Comparison of ENCODE assay signal across 1 cellular context in the genomic region with DNA sequence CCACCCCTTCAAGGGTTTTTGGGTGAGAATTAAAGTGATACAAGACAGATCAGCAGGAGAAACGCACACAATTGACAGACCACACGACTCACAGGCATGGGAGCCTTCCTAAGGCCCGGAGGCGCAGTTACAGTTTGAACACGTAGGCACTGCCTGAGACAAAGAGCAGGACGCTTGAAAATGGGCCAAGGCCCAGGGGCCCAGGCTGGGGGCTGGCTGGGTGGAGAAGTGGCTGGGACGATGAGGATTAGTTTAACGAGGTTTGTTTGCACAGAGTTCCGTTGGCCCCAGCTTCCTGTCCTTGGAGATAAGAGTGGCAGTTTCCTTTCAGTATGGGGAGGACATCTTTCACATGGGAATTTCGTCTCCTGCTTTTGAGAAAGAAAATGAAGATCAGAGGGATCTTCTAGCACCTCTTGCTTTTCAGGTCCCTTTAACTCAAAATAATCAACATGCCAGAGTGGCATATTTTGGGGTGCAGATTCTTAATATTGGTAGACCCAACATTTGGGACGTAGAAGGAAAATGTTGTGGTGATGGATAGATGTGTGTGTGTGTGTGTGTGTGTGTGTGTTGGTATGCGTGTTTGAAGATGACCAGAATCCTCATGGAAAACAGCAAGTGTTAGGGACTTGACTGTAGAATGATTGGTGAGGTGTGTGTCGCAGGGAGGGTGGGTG.
TF ChIP-seq lines count a peak whose summit lies in the region.

No MANE protein-coding gene starts in this region.

TF ChIP-seq in HepG2, 621 proteins besides CTCF, POLR2A, EP300 and RAD21 (continued from another document and continues in another):
- TF ChIP-seq, protein P1, sequence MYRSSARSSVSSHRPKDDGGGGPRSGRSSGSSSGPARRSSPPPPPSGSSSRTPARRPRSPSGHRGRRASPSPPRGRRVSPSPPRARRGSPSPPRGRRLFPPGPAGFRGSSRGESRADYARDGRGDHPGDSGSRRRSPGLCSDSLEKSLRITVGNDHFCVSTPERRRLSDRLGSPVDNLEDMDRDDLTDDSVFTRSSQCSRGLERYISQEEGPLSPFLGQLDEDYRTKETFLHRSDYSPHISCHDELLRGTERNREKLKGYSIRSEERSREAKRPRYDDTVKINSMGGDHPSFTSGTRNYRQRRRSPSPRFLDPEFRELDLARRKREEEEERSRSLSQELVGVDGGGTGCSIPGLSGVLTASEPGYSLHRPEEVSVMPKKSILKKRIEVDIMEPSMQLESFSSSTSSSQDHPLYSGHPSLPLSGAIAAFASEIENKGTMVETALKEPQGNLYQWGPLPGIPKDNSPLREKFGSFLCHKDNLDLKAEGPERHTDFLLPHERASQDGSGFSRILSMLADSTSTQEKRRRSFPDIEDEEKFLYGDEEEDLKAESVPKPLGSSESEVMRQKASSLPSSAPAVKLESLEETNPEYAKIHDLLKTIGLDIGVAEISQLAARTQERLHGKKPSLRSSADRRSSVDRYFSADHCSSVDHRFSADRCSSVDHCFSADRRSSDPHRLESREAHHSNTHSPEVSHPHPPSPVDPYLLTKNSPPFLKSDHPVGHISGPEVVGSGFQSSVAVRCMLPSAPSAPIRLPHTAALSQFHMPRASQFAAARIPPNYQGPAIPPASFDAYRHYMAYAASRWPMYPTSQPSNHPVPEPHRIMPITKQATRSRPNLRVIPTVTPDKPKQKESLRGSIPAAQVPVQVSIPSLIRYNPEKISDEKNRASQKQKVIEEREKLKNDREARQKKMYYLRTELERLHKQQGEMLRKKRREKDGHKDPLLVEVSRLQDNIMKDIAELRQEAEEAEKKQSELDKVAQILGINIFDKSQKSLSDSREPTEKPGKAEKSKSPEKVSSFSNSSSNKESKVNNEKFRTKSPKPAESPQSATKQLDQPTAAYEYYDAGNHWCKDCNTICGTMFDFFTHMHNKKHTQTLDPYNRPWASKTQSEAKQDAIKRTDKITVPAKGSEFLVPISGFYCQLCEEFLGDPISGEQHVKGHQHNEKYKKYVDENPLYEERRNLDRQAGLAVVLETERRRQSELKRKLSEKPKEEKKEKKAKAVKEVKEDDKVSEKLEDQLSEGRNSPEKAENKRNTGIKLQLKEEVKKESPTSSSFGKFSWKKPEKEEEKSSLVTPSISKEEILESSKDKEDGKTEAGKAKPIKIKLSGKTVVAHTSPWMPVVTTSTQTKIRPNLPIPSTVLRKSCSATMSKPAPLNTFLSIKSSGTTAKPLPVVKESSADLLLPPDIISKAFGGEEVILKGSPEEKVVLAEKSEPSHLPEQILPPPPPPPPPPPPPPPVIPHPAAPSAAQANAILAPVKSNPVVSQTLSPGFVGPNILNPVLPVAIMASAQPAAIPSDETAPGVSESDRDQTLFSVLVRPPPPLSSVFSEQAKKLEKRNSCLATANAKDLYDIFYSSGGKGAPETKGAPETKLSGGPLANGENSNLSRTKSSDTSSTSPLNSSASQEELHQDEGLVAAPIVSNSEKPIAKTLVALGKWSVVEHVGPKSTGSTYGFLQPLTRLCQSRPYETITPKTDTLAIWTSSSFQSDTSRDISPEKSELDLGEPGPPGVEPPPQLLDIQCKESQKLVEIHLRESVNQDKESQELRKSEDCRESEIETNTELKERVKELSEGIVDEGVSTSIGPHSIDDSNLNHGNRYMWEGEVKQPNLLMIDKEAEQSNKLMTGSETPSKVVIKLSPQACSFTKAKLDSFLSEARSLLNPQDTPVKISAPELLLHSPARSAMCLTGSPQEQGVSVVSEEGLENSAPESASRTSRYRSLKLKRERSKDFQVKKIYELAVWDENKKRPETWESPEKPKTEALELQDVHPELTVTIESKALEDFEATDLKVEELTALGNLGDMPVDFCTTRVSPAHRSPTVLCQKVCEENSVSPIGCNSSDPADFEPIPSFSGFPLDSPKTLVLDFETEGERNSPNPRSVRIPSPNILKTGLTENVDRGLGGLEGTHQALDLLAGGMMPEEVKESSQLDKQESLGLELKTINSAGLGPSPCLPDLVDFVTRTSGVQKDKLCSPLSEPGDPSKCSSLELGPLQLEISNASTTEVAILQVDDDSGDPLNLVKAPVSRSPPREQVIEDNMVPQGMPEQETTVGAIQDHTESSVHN (CRISPR knock-in tag; IDR thresholded peaks at IDR 0.05) = no peak
- peak; percentile 88 for TF ChIP-seq ETV5 (CRISPR knock-in tag; IDR thresholded peaks at IDR 0.05; ENCODE audit: borderline replicate concordance)
- 0 out of 2 replicates have a peak, but pooled peaks have one; percentile 23 for TF ChIP-seq ZNF607 (CRISPR knock-in tag; IDR thresholded peaks at IDR 0.05; ENCODE audit: borderline replicate concordance)
- no peak for TF ChIP-seq ARNTL (CRISPR knock-in tag; IDR thresholded peaks at IDR 0.05)
- no peak for TF ChIP-seq ZNF264 (CRISPR knock-in tag; IDR thresholded peaks at IDR 0.05)
- 0 out of 2 replicates have a peak, but pooled peaks have one; percentile 20 for TF ChIP-seq GATAD1 (CRISPR knock-in tag; IDR thresholded peaks at IDR 0.05)
- no peak for TF ChIP-seq SUZ12 (IDR thresholded peaks at IDR 0.05; ENCODE audit: low read depth, low read length)
- no peak for TF ChIP-seq FOXJ3 (CRISPR knock-in tag; IDR thresholded peaks at IDR 0.05; ENCODE audit: borderline replicate concordance)
- TF ChIP-seq MLLT10 (CRISPR knock-in tag; IDR thresholded peaks at IDR 0.05) = no peak
- TF ChIP-seq GABPA (IDR thresholded peaks at IDR 0.05; ENCODE audit: low read depth, low read length) = no peak
- 0 out of 2 replicates have a peak, but pooled peaks have one; percentile 18 for TF ChIP-seq GABPA (CRISPR knock-in tag; IDR thresholded peaks at IDR 0.05; ENCODE audit: low read depth)
- TF ChIP-seq, protein P2, sequence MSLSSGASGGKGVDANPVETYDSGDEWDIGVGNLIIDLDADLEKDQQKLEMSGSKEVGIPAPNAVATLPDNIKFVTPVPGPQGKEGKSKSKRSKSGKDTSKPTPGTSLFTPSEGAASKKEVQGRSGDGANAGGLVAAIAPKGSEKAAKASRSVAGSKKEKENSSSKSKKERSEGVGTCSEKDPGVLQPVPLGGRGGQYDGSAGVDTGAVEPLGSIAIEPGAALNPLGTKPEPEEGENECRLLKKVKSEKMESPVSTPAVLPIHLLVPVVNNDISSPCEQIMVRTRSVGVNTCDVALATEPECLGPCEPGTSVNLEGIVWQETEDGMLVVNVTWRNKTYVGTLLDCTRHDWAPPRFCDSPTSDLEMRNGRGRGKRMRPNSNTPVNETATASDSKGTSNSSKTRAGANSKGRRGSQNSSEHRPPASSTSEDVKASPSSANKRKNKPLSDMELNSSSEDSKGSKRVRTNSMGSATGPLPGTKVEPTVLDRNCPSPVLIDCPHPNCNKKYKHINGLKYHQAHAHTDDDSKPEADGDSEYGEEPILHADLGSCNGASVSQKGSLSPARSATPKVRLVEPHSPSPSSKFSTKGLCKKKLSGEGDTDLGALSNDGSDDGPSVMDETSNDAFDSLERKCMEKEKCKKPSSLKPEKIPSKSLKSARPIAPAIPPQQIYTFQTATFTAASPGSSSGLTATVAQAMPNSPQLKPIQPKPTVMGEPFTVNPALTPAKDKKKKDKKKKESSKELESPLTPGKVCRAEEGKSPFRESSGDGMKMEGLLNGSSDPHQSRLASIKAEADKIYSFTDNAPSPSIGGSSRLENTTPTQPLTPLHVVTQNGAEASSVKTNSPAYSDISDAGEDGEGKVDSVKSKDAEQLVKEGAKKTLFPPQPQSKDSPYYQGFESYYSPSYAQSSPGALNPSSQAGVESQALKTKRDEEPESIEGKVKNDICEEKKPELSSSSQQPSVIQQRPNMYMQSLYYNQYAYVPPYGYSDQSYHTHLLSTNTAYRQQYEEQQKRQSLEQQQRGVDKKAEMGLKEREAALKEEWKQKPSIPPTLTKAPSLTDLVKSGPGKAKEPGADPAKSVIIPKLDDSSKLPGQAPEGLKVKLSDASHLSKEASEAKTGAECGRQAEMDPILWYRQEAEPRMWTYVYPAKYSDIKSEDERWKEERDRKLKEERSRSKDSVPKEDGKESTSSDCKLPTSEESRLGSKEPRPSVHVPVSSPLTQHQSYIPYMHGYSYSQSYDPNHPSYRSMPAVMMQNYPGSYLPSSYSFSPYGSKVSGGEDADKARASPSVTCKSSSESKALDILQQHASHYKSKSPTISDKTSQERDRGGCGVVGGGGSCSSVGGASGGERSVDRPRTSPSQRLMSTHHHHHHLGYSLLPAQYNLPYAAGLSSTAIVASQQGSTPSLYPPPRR (CRISPR knock-in tag; IDR thresholded peaks at IDR 0.05; ENCODE audit: borderline replicate concordance) = 0 out of 2 replicates have a peak, but pooled peaks have one; percentile 44
- TF ChIP-seq SETDB1 (CRISPR knock-in tag; IDR thresholded peaks at IDR 0.05; ENCODE audit: borderline replicate concordance) = 0 out of 2 replicates have a peak, but pooled peaks have one; percentile 60
- TF ChIP-seq, protein P3, sequence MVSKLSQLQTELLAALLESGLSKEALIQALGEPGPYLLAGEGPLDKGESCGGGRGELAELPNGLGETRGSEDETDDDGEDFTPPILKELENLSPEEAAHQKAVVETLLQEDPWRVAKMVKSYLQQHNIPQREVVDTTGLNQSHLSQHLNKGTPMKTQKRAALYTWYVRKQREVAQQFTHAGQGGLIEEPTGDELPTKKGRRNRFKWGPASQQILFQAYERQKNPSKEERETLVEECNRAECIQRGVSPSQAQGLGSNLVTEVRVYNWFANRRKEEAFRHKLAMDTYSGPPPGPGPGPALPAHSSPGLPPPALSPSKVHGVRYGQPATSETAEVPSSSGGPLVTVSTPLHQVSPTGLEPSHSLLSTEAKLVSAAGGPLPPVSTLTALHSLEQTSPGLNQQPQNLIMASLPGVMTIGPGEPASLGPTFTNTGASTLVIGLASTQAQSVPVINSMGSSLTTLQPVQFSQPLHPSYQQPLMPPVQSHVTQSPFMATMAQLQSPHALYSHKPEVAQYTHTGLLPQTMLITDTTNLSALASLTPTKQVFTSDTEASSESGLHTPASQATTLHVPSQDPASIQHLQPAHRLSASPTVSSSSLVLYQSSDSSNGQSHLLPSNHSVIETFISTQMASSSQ (IDR thresholded peaks at IDR 0.05; ENCODE audit: low read depth) = no peak
- TF ChIP-seq, protein P3 (CRISPR knock-in tag; IDR thresholded peaks at IDR 0.05; ENCODE audit: borderline replicate concordance) = peak; percentile 69; the same call in 1 of the 2 replicates
- TF ChIP-seq, protein P4, sequence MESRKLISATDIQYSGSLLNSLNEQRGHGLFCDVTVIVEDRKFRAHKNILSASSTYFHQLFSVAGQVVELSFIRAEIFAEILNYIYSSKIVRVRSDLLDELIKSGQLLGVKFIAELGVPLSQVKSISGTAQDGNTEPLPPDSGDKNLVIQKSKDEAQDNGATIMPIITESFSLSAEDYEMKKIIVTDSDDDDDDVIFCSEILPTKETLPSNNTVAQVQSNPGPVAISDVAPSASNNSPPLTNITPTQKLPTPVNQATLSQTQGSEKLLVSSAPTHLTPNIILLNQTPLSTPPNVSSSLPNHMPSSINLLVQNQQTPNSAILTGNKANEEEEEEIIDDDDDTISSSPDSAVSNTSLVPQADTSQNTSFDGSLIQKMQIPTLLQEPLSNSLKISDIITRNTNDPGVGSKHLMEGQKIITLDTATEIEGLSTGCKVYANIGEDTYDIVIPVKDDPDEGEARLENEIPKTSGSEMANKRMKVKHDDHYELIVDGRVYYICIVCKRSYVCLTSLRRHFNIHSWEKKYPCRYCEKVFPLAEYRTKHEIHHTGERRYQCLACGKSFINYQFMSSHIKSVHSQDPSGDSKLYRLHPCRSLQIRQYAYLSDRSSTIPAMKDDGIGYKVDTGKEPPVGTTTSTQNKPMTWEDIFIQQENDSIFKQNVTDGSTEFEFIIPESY (CRISPR knock-in tag; IDR thresholded peaks at IDR 0.05) = peak; percentile 47; the same call in 1 of the 2 replicates
- TF ChIP-seq, protein P5, sequence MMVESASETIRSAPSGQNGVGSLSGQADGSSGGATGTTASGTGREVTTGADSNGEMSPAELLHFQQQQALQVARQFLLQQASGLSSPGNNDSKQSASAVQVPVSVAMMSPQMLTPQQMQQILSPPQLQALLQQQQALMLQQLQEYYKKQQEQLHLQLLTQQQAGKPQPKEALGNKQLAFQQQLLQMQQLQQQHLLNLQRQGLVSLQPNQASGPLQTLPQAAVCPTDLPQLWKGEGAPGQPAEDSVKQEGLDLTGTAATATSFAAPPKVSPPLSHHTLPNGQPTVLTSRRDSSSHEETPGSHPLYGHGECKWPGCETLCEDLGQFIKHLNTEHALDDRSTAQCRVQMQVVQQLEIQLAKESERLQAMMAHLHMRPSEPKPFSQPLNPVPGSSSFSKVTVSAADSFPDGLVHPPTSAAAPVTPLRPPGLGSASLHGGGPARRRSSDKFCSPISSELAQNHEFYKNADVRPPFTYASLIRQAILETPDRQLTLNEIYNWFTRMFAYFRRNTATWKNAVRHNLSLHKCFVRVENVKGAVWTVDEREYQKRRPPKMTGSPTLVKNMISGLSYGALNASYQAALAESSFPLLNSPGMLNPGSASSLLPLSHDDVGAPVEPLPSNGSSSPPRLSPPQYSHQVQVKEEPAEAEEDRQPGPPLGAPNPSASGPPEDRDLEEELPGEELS (CRISPR knock-in tag; IDR thresholded peaks at IDR 0.05) = peak; percentile 40; the same call in 1 of the 2 replicates
- TF ChIP-seq, protein P6, sequence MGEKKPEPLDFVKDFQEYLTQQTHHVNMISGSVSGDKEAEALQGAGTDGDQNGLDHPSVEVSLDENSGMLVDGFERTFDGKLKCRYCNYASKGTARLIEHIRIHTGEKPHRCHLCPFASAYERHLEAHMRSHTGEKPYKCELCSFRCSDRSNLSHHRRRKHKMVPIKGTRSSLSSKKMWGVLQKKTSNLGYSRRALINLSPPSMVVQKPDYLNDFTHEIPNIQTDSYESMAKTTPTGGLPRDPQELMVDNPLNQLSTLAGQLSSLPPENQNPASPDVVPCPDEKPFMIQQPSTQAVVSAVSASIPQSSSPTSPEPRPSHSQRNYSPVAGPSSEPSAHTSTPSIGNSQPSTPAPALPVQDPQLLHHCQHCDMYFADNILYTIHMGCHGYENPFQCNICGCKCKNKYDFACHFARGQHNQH (CRISPR knock-in tag; IDR thresholded peaks at IDR 0.05) = 0 out of 2 replicates have a peak, but pooled peaks have one; percentile 31
- TF ChIP-seq ARNT (IDR thresholded peaks at IDR 0.05) = no peak
- TF ChIP-seq RXRB (CRISPR knock-in tag; IDR thresholded peaks at IDR 0.05; ENCODE audit: borderline replicate concordance) = 0 out of 2 replicates have a peak, but pooled peaks have one; percentile 32
- peak; percentile 97 for TF ChIP-seq ZBTB38 (CRISPR knock-in tag; IDR thresholded peaks at IDR 0.05)
- 0 out of 2 replicates have a peak, but pooled peaks have one; percentile 50 for TF ChIP-seq KAT8 (CRISPR knock-in tag; IDR thresholded peaks at IDR 0.05)
